8 cellular contexts compared by ENCODE assay signal in the genomic region with DNA sequence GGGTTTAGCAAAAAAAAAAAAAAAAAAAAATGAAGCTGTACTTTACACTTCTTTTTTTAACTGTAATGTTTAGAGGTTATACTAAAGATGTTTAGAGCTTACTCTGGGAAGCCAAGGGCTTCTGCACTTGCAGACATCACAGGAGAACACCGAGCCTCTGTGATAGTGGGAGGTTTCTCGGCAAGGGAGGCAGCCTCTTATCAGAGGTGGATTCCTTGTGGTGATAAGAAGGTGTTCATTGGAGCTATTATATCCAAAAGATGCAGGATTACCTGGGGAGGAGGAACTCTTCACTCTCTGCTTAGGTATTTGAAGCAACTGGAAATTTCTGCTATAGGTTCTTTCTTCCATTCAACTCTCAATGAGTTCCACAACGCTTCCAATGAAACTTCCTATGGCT.
"Had no signal": no experiment of that assay in that cellular context is flagged by ENCODE, and none has a peak within 500 bp of the region (broad histone marks: within the 10 kb centered on the region; RNA-seq: fewer than 3 reads in every experiment).

No MANE protein-coding gene starts in this region.

- H3K9me3 Mint-ChIP-seq: GM23338, H9 had no signal

- H3K4me2 ChIP-seq: GM23338 had no signal

- DNase-seq: H9, HCEC 1CT, IMR-90 had no signal

- H3K4me3 ChIP-seq: GM23338, K562 had no signal

- FAIRE-seq: H1, H54, HTR-8/SVneo, K562 had no signal

- H3K4me3 Mint-ChIP-seq: GM23338, H9 had no signal

- H3K27ac Mint-ChIP-seq: GM23338 had no signal

- H3K4me1 Mint-ChIP-seq: GM23338, H9 had no signal

- ATAC-seq: GM23338, K562 had no signal
